19 cellular contexts compared by ENCODE assay signal in the genomic region with DNA sequence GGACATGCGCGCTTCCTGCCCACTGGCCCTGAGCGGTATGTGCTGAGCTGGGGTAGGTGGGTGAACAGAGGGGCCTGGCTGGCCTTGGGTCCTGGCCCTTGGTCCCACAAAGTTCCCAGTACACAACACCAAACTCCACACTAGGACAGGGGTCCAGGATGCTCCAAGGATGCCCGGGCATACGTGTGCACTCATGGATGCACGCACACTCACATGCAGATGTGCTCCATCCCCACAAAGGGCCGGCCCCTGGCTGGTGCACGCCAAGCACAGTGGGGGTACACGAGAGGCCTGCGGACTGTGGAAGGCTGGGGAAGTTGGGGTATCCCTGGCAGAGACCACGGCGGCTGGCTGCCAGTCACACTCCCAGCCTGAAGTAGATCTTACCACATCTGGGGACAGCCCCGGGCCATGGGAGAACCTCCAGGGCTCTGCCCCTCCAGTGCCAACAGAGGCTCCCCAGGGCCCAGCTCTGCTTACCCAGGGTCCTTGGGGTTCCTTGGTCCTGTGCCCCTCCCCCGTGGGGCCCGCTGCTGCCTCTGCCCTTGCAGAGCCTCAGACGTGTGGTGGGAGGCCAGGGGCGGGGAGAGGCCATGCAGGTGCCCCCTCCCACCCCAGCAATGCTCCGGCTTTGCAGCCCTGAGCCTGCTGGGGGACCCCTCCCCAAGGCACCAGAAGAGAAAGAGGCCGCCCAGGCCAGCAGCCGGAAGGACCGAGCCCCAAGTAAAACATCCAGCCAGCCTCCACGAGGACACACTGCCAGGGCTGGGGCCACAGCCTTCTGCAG. TPM values are rescaled to one million over a fixed set of nuclear protein-coding genes. Genes with fewer than 3 reads are reported as not detected.
DNase-seq lines count a peak whose midpoint lies in the region; ATAC-seq and TF ChIP-seq lines count a peak whose summit lies in the region.
"Had no signal": no experiment of that assay in that cellular context is flagged by ENCODE, and none has a peak within 500 bp of the region (broad histone marks: within the 10 kb centered on the region; RNA-seq: fewer than 3 reads in every experiment).

No MANE protein-coding gene starts in this region.

- H3K4me1 ChIP-seq in left lung, result peaks cover 15 to 27% of the 10 kb centered on the region in 2 donors
- peaks cover 4 to 66% (median 59%) of the 10 kb centered on the region in 5 donors for H3K4me1 ChIP-seq in subcutaneous abdominal adipose tissue (ENCODE audit: control insufficient read depth in 5 of 5, insufficient read depth in 5 of 5, low read length in 5 of 5)

- DNase-seq in Right ventricle myocardium superior (no peak), cardiac septum (ENCODE audit: low spot score) (no peak), T-helper 17 cell (no peak), left lung (no peak), HuH-7 (ENCODE audit: low spot score) (no peak)
- DNase-seq: activated CD4-positive, alpha-beta T cell treated with anti-CD3 and anti-CD28 coated beads, Interleukin-2, amount 50 U/mL, for 4 hours; activated CD8-positive, alpha-beta memory T cell treated with anti-CD3 and anti-CD28 coated beads, Interleukin-2, amount 50 U/mL, for 4 hours; naive thymus-derived CD8-positive, alpha-beta T cell; NCI-H2171 treated with DMSO at 0.1 percent for 48 hours; ovary; T1000 had no signal

- TF ChIP-seq CTCF in left lung (IDR thresholded peaks at IDR 0.05), result no peak

- H3K27ac ChIP-seq in left lung (peak overlapping the region in 1 of 2 donors; percentile 3), subcutaneous abdominal adipose tissue (ENCODE audit: low read depth, low read length) (peak overlapping the region; percentile 65)
- H3K27ac ChIP-seq: ascending aorta, ovary had no signal

- no peak overlapping the region for H3K4me3 ChIP-seq in left lung
- no peak overlapping the region for H3K4me3 ChIP-seq in subcutaneous abdominal adipose tissue (ENCODE audit: low read depth in 1 of 5, low read length in 5 of 5)
- H3K4me3 ChIP-seq: ascending aorta, ovary had no signal

- peaks cover 3% of the 10 kb centered on the region for H3K27me3 Mint-ChIP-seq in T-helper 17 cell
- H3K27me3 Mint-ChIP-seq: activated naive CD8-positive, alpha-beta T cell had no signal

- no peak overlapping the region for H3K9ac ChIP-seq in subcutaneous abdominal adipose tissue (ENCODE audit: low read length in 5 of 5)

- ATAC-seq in Right ventricle myocardium superior (ENCODE audit: poor library complexity) (peak; percentile 1), T-helper 17 cell (peak; percentile 3), left lung (peak; percentile 17), HG02623 (IDR thresholded peaks at IDR 0.05; ENCODE audit: unreplicated experiment) (no peak), GM19397 (IDR thresholded peaks at IDR 0.05; ENCODE audit: unreplicated experiment) (no peak)
- ATAC-seq: naive thymus-derived CD8-positive, alpha-beta T cell; WTC11 had no signal

- no peaks in the 10 kb centered on the region for H3K36me3 Mint-ChIP-seq in T-helper 17 cell (ENCODE audit: low read depth)
- H3K36me3 Mint-ChIP-seq: activated naive CD8-positive, alpha-beta T cell; WTC11 had no signal

- H3K36me3 ChIP-seq in left lung (peaks cover 0 to 11% of the 10 kb centered on the region in 2 donors), subcutaneous abdominal adipose tissue (ENCODE audit: control insufficient read depth in 5 of 5, insufficient read depth in 5 of 5, low read length in 5 of 5) (peaks cover 0 to 12% (median 11%) of the 10 kb centered on the region in 5 donors)
- H3K36me3 ChIP-seq: ovary had no signal

- peaks cover 5% of the 10 kb centered on the region for H3K4me1 Mint-ChIP-seq in T-helper 17 cell
- H3K4me1 Mint-ChIP-seq: central memory CD8-positive, alpha-beta T cell; WTC11 had no signal

- no peaks in the 10 kb centered on the region for H3K9me3 ChIP-seq in T-helper 17 cell (ENCODE audit: control insufficient read depth, low read length, poor library complexity, severe bottlenecking)
- H3K9me3 ChIP-seq in left lung, result no peaks in the 10 kb centered on the region
- H3K9me3 ChIP-seq in subcutaneous abdominal adipose tissue (ENCODE audit: control insufficient read depth in 5 of 5, low read length in 5 of 5), result no peaks in the 10 kb centered on the region
- H3K9me3 ChIP-seq: ascending aorta, ovary had no signal

- intact Hi-C loops in Right ventricle myocardium superior (cut with DNase I) (loop anchor here (5.0 kb wide), 2 partner anchors 77 to 147 kb away; no protein-coding TSS in a partner anchor), cardiac septum (cut with DNase I) (loop anchor here (2.0 to 5.0 kb wide), 3 partner anchors 62 to 112 kb away; no protein-coding TSS in a partner anchor), left lung (cut with DNase I) (loop anchor here in 1 of 2 donors (5.0 kb wide), 2 partner anchors 77 to 147 kb away; no protein-coding TSS in a partner anchor)

- no peak overlapping the region for H3K27ac Mint-ChIP-seq in T-helper 17 cell
- H3K27ac Mint-ChIP-seq: activated naive CD8-positive, alpha-beta T cell; activated T-helper 2 cell treated with anti-CD3 and anti-CD28 coated beads, Interferon-gamma antibody, Interleukin-2, Interleukin-4, amounts not matched to agents 10 μg/mL and 5 μg/mL and 100 μg/mL, durations not matched to agents 14 hours and 24 hours and 36 hours; WTC11 had no signal

- no peak overlapping the region for H3K4me3 Mint-ChIP-seq in T-helper 17 cell
- H3K4me3 Mint-ChIP-seq: activated naive CD8-positive, alpha-beta T cell; central memory CD8-positive, alpha-beta T cell; naive thymus-derived CD8-positive, alpha-beta T cell; WTC11 had no signal

- H3K27me3 ChIP-seq in left lung (peaks cover 0 to 21% of the 10 kb centered on the region in 2 donors), subcutaneous abdominal adipose tissue (ENCODE audit: control insufficient read depth in 5 of 5, insufficient read depth in 4 of 5, low read length in 5 of 5) (peaks cover 0 to 10% (median 4%) of the 10 kb centered on the region in 5 donors)
- H3K27me3 ChIP-seq: ascending aorta, ovary had no signal

RNA-seq across cellular contexts. Expression of gene NUDT14, which starts 24.0 kb away (rescaled TPM):
- total RNA-seq in Right ventricle myocardium superior, result 32.2 TPM
- 27.1 TPM for total RNA-seq in cardiac septum
- total RNA-seq in T-helper 17 cell, result 10 to 100 TPM; 10.8 to 15.4 TPM
- total RNA-seq in left lung, result 10 to 100 TPM; 52.5 to 77.5 TPM

RNA-seq across cellular contexts. Expression of gene JAG2, which starts 36.5 kb away (rescaled TPM):
- total RNA-seq in Right ventricle myocardium superior (28.6 TPM), cardiac septum (36.7 TPM), T-helper 17 cell (1 to 10 TPM in 1 of 2 donors, under 1 TPM in 1; 0.55 to 1.2 TPM), left lung (10 to 100 TPM; 32.0 to 34.2 TPM)

RNA-seq across cellular contexts. Expression of gene BTBD6, which starts 43.2 kb away (rescaled TPM):
- total RNA-seq in Right ventricle myocardium superior (45.5 TPM), cardiac septum (34.9 TPM), T-helper 17 cell (10 to 100 TPM; 34.9 to 36.2 TPM), left lung (10 to 100 TPM; 45.4 to 52.6 TPM)

Comparison
In these comparisons a context has a peak if more than half of its experiments do, and no peak if none do; other contexts are left out.
1. ATAC-seq: peak in Right ventricle myocardium superior (single experiment), T-helper 17 cell (single experiment) and left lung (single experiment); none in HG02623 (single experiment) and GM19397 (single experiment).
2. RNA of gene JAG2, which starts 36.5 kb away (total RNA-seq): 36.7 TPM in cardiac septum (single experiment), 32.0 to 34.2 TPM in left lung and 28.6 TPM in Right ventricle myocardium superior (single experiment); 0.55 to 1.2 TPM in T-helper 17 cell; every median in the first group is over 10 times any median in the second.